ENCODE assay signal across 14 cellular contexts in the genomic region with DNA sequence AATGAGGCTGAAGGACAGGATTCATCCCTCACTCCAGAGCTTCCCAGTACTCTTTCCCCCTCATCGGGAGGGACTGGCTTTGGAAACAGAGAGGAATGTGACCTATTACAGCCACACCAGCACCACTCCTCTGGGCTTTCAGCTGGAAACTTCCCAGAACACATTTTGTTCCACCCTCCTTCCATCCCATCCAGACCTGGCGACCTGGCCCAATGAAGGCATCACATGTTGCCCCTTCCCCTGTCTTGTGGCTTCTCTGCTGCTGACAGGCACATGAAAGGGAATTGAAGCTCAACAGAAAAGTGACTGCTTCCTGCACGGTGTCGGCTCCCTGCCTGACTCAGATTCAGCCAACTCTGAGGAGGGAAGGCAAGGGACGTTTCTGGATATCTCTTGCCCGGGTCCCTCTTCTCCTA. TPM values are rescaled to one million over a fixed set of nuclear protein-coding genes. Genes with fewer than 3 reads are reported as not detected.
DNase-seq lines count a peak whose midpoint lies in the region; ATAC-seq, FAIRE-seq and TF ChIP-seq lines count a peak whose summit lies in the region.
"Had no signal": no experiment of that assay in that cellular context is flagged by ENCODE, and none has a peak within 500 bp of the region (broad histone marks: within the 10 kb centered on the region; RNA-seq: fewer than 3 reads in every experiment).

No MANE protein-coding gene starts in this region.

- no peaks in the 10 kb centered on the region for H3K79me2 ChIP-seq in neural progenitor cell (ENCODE audit: low read depth)

- H3K36me3 ChIP-seq in ascending aorta (peaks cover 9 to 15% of the 10 kb centered on the region in 2 donors), neural progenitor cell (no peaks in the 10 kb centered on the region)
- H3K36me3 ChIP-seq: BE2C had no signal

- no peak overlapping the region for H3K27ac Mint-ChIP-seq in neural progenitor cell

- H4K20me1 ChIP-seq in neural progenitor cell (ENCODE audit: low read depth): no peaks in the 10 kb centered on the region

- H3K4me1 Mint-ChIP-seq in neural progenitor cell: peaks cover 10% of the 10 kb centered on the region

- no peaks in the 10 kb centered on the region for H3K27me3 Mint-ChIP-seq in neural progenitor cell (ENCODE audit: insufficient read depth, low read depth)

- H3K4me3 ChIP-seq in AG10803 (ENCODE audit: low read length) (peak overlapping the region; percentile 23), ascending aorta (peak overlapping the region; percentile 15 to 42), neural progenitor cell (no peak overlapping the region)
- H3K4me3 ChIP-seq: smooth muscle cell had no signal

- no peaks in the 10 kb centered on the region for H3F3A ChIP-seq in neural progenitor cell (ENCODE audit: low read depth)

- H3K9me3 ChIP-seq in ascending aorta (no peaks in the 10 kb centered on the region), neural progenitor cell (ENCODE audit: low read depth) (no peaks in the 10 kb centered on the region)
- H3K9me3 ChIP-seq: BE2C had no signal

- H3K4me1 ChIP-seq in ascending aorta: peaks cover 12 to 74% of the 10 kb centered on the region in 2 donors
- H3K4me1 ChIP-seq in neural progenitor cell: no peaks in the 10 kb centered on the region

- H3K27me3 ChIP-seq in ascending aorta: no peaks in the 10 kb centered on the region
- no peaks in the 10 kb centered on the region for H3K27me3 ChIP-seq in layer of hippocampus (ENCODE audit: control insufficient read depth, insufficient read depth, low read length)
- no peaks in the 10 kb centered on the region for H3K27me3 ChIP-seq in neural progenitor cell
- H3K27me3 ChIP-seq: BE2C had no signal

- H3K4me2 ChIP-seq in neural progenitor cell: no peak overlapping the region
- H3K4me2 ChIP-seq: smooth muscle cell had no signal

- intact Hi-C loops in ascending aorta (cut with DNase I): loop anchor here (2.0 kb wide), 1 partner anchor 14 kb away; no protein-coding TSS in a partner anchor
- intact Hi-C loops in sciatic nerve (cut with DNase I): no loop called here

- no peak overlapping the region for H3K9ac ChIP-seq in neural progenitor cell

- H3K9me3 Mint-ChIP-seq in neural progenitor cell: no peaks in the 10 kb centered on the region

- no peak overlapping the region for H3K4me3 Mint-ChIP-seq in neural progenitor cell

- TF ChIP-seq CTCF in AG10803 (conservative IDR thresholded peaks at IDR 0.05; ENCODE audit: low read length): no peak
- no peak for TF ChIP-seq CTCF in ascending aorta (IDR thresholded peaks at IDR 0.05)
- no peak for TF ChIP-seq CTCF in neural progenitor cell (IDR thresholded peaks at IDR 0.05)

- H3K27ac ChIP-seq in ascending aorta: peak overlapping the region; percentile 88 to 93
- H3K27ac ChIP-seq in layer of hippocampus (ENCODE audit: low read depth, low read length): peak overlapping the region; percentile 80
- H3K27ac ChIP-seq in neural progenitor cell: no peak overlapping the region
- H3K27ac ChIP-seq: RWPE1 had no signal

- FAIRE-seq in frontal cortex (lab: Jason Lieb, UNC): no peak
- FAIRE-seq: bronchial epithelial cell, TTC549 had no signal

- no peaks in the 10 kb centered on the region for H3K36me3 Mint-ChIP-seq in neural progenitor cell

- ATAC-seq in sciatic nerve: peak; percentile 74

- no peak overlapping the region for H2AFZ ChIP-seq in neural progenitor cell (replicated peaks)

- peak; percentile 21 for DNase-seq in AG10803 (ENCODE audit: low read depth)
- peak in 1 of 2 donors; percentile 86 for DNase-seq in ascending aorta (ENCODE audit: low spot score in 2 of 2)
- no peak for DNase-seq in sciatic nerve (ENCODE audit: low spot score)
- DNase-seq in frontal cortex (ENCODE audit: low spot score in 2 of 2): no peak
- DNase-seq in neural progenitor cell (ENCODE audit: low spot score): no peak
- DNase-seq in iPS-NIHi7 (ENCODE audit: extremely low spot score): no peak
- no peak for DNase-seq in NCI-H446 (lab: John Stamatoyannopoulos, UW)
- DNase-seq: BE2C, NCI-H226 had no signal

RNA-seq across cellular contexts. Expression of gene IRAG1, which starts 19.1 kb away (rescaled TPM):
- total RNA-seq in ascending aorta (236 TPM), sciatic nerve (9.6 TPM), frontal cortex (1.6 TPM), neural progenitor cell (ENCODE audit: low replicate concordance) (5.2 and 5.9 TPM in 2 replicates)

Comparison
In these comparisons a context has a peak if more than half of its experiments do, and no peak if none do; other contexts are left out.
1. RNA of gene IRAG1, which starts 19.1 kb away (total RNA-seq): 236 TPM in ascending aorta (single experiment); 9.6 TPM in sciatic nerve (single experiment), 5.2 to 5.9 TPM in neural progenitor cell and 1.6 TPM in frontal cortex (single experiment); every median in the first group is over 10 times any median in the second.